Comparison of ENCODE assay signal across 18 cellular contexts in the genomic region with DNA sequence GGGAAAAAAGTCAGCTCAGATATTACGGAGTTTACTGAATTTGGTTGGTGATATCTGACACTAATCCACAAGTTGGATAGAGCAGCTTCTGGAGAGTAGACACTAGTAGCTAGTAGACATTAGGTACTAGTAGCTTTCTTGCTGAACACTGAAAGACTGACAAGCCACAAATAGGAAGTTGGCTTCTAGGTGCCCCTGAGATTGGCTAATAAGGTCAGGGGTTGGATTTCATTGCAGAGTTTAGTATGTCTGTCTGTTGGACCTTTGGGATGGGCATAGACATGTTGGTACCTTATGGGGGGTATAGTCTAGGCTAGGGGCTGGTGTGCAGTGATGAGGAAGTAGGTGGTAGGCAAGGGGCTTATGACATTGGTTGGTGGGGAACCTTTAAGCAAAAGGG.
"Had no signal": no experiment of that assay in that cellular context is flagged by ENCODE, and none has a peak within 500 bp of the region (broad histone marks: within the 10 kb centered on the region; RNA-seq: fewer than 3 reads in every experiment).

No MANE protein-coding gene starts in this region.

- ATAC-seq: Panc1, PC-3 had no signal

- DNase-seq: KBM-7, MV-4-11, NCI-H1092, NCI-H1105 treated with DMSO at 0.1 percent for 48 hours, NCI-H1417 treated with DMSO at 0.1 percent for 48 hours, NCI-H146, NCI-H1694 treated with DMSO at 0.1 percent for 48 hours, NCI-H1930, NCI-H2081, NCI-H2107, NCI-H2227 treated with DMSO at 0.1 percent for 48 hours, NCI-H524, NCI-H526 treated with DMSO at 0.1 percent for 48 hours, NCI-H748 treated with DMSO at 0.1 percent for 48 hours, PC-3, SHP77, SK-N-SH had no signal
